9 cellular contexts compared by ENCODE assay signal in genomic region chr6:28280595-28281287, GRCh38. TPM values are rescaled to one million over a fixed set of nuclear protein-coding genes. Genes with fewer than 3 reads are reported as not detected.
DNase-seq lines count a peak whose midpoint lies in the region; ATAC-seq, FAIRE-seq and TF ChIP-seq lines count a peak whose summit lies in the region.
"Had no signal": no experiment of that assay in that cellular context is flagged by ENCODE, and none has a peak within 500 bp of the region (broad histone marks: within the 10 kb centered on the region; RNA-seq: fewer than 3 reads in every experiment).

No MANE protein-coding gene starts in this region.

- TF ChIP-seq CTCF in kidney epithelial cell (IDR thresholded peaks at IDR 0.05; ENCODE audit: insufficient read depth, low read length, poor library complexity, severe bottlenecking) = no peak
- no peak for TF ChIP-seq CTCF in thoracic aorta (IDR thresholded peaks at IDR 0.05)

- H3K9me3 ChIP-seq in thoracic aorta = no peaks in the 10 kb centered on the region

- FAIRE-seq in HTR-8/SVneo (lab: Jason Lieb, UNC) = no peak
- FAIRE-seq: D721Med had no signal

- peaks cover 5 to 12% of the 10 kb centered on the region in 2 donors for H3K4me1 ChIP-seq in thoracic aorta (ENCODE audit: control insufficient read depth in 1 of 2, low read depth in 2 of 2)

- ATAC-seq in thoracic aorta (ENCODE audit: insufficient number of reproducible peaks, low FRiP score, low read depth) (no peak), GM18520 (IDR thresholded peaks at IDR 0.05; ENCODE audit: unreplicated experiment) (no peak), GM19455 (IDR thresholded peaks at IDR 0.05; ENCODE audit: unreplicated experiment) (no peak)

- H3K27me3 ChIP-seq in kidney epithelial cell (ENCODE audit: control insufficient read depth, insufficient read depth, low read length) (no peaks in the 10 kb centered on the region), thoracic aorta (replicated peaks; ENCODE audit: insufficient read depth) (no peaks in the 10 kb centered on the region)

- H3K9me3 Mint-ChIP-seq in activated CD4-positive, alpha-beta T cell treated with anti-CD3 and anti-CD28 coated beads, Interleukin-2, amount 10 ng/mL, durations not matched to agents 7 days and 5 days = peaks cover 6% of the 10 kb centered on the region
- no peaks in the 10 kb centered on the region for H3K9me3 Mint-ChIP-seq in activated naive CD8-positive, alpha-beta T cell (ENCODE audit: low read depth)

- no peak overlapping the region for H3K27ac ChIP-seq in thoracic aorta

- CTCF ChIA-PET in activated CD4-positive, alpha-beta T cell treated with anti-CD3 and anti-CD28 coated beads, Interleukin-2, amount 10 ng/mL, durations not matched to agents 7 days and 5 days (lab: Charles Lee) = interaction anchor here (1.0 to 1.1 kb wide), 3 partner anchors 13 to 101 kb away, joined by 3 to 4 read pairs (median 4); partner anchors contain the start of gene ZSCAN26

- H3K36me3 ChIP-seq in kidney epithelial cell (ENCODE audit: control insufficient read depth, insufficient read depth, low read length) (no peaks in the 10 kb centered on the region), thoracic aorta (peaks cover 26% of the 10 kb centered on the region)

- no peak overlapping the region for H3K27ac Mint-ChIP-seq in activated CD4-positive, alpha-beta T cell treated with anti-CD3 and anti-CD28 coated beads, Interleukin-2, amount 10 ng/mL, durations not matched to agents 7 days and 5 days
- no peak overlapping the region for H3K27ac Mint-ChIP-seq in activated naive CD8-positive, alpha-beta T cell

- peaks cover 7% of the 10 kb centered on the region for H3K27me3 Mint-ChIP-seq in activated CD4-positive, alpha-beta T cell treated with anti-CD3 and anti-CD28 coated beads, Interleukin-2, amount 10 ng/mL, durations not matched to agents 7 days and 5 days
- peaks cover 7% of the 10 kb centered on the region for H3K27me3 Mint-ChIP-seq in activated naive CD8-positive, alpha-beta T cell

- peak overlapping the region; percentile 68 for H3K4me3 ChIP-seq in kidney epithelial cell (ENCODE audit: low read depth, low read length)
- H3K4me3 ChIP-seq in thoracic aorta = peak overlapping the region; percentile 78

- POLR2A ChIA-PET in activated CD4-positive, alpha-beta T cell treated with anti-CD3 and anti-CD28 coated beads, Interleukin-2, amount 10 ng/mL, durations not matched to agents 7 days and 5 days (lab: Charles Lee) = no interaction called here

- peaks cover 24% of the 10 kb centered on the region for H3K36me3 Mint-ChIP-seq in activated CD4-positive, alpha-beta T cell treated with anti-CD3 and anti-CD28 coated beads, Interleukin-2, amount 10 ng/mL, durations not matched to agents 7 days and 5 days (ENCODE audit: low read depth)
- H3K36me3 Mint-ChIP-seq in activated naive CD8-positive, alpha-beta T cell = peaks cover 17% of the 10 kb centered on the region

- peak overlapping the region; percentile 76 for H3K4me3 Mint-ChIP-seq in activated CD4-positive, alpha-beta T cell treated with anti-CD3 and anti-CD28 coated beads, Interleukin-2, amount 10 ng/mL, durations not matched to agents 7 days and 5 days
- peak overlapping the region; percentile 85 for H3K4me3 Mint-ChIP-seq in activated naive CD8-positive, alpha-beta T cell

- DNase-seq in activated CD4-positive, alpha-beta T cell treated with anti-CD3 and anti-CD28 coated beads, Interleukin-2, amount 10 ng/mL, durations not matched to agents 7 days and 5 days = no peak
- DNase-seq in activated CD4-positive, alpha-beta T cell treated with anti-CD3 and anti-CD28 coated beads for 1 hour = no peak
- DNase-seq in kidney epithelial cell (ENCODE audit: low read depth) (no peak), thoracic aorta (ENCODE audit: low spot score) (no peak), HTR-8/SVneo (ENCODE audit: insufficient read length, low spot score) (no peak)

- peaks cover 16% of the 10 kb centered on the region for H3K4me1 Mint-ChIP-seq in activated CD4-positive, alpha-beta T cell treated with anti-CD3 and anti-CD28 coated beads, Interleukin-2, amount 10 ng/mL, durations not matched to agents 7 days and 5 days
- H3K4me1 Mint-ChIP-seq in activated naive CD8-positive, alpha-beta T cell (ENCODE audit: low read depth) = peaks cover 13% of the 10 kb centered on the region

RNA-seq across cellular contexts. Expression of gene PGBD1, which starts 0.6 kb away (rescaled TPM):
- total RNA-seq in activated CD4-positive, alpha-beta T cell treated with anti-CD3 and anti-CD28 coated beads, Interleukin-2, amount 10 ng/mL, durations not matched to agents 7 days and 5 days = 1 to 10 TPM; 1.5 to 1.7 TPM
- total RNA-seq in kidney epithelial cell (4.8 and 6.6 TPM in 2 replicates), thoracic aorta (1 to 10 TPM; 7.3 to 8.3 TPM)

RNA-seq across cellular contexts. Expression of gene ZSCAN26, which starts 13.8 kb away (rescaled TPM):
- 10 to 100 TPM in 1 of 2 experiments, 1 to 10 TPM in 1; 8.1 to 10.5 TPM for total RNA-seq in activated CD4-positive, alpha-beta T cell treated with anti-CD3 and anti-CD28 coated beads, Interleukin-2, amount 10 ng/mL, durations not matched to agents 7 days and 5 days
- total RNA-seq in kidney epithelial cell = 15.8 and 18.6 TPM in 2 replicates
- total RNA-seq in thoracic aorta = 10 to 100 TPM; 25.7 to 45.0 TPM

RNA-seq across cellular contexts. Expression of gene NKAPL, which starts 21.6 kb away (rescaled TPM):
- under 1 TPM in 1 of 2 experiments, not detected in 1; 0.12 TPM for total RNA-seq in activated CD4-positive, alpha-beta T cell treated with anti-CD3 and anti-CD28 coated beads, Interleukin-2, amount 10 ng/mL, durations not matched to agents 7 days and 5 days
- 1.0 and 1.1 TPM in 2 replicates for total RNA-seq in kidney epithelial cell
- total RNA-seq in thoracic aorta = 1 to 10 TPM in 1 of 2 donors, under 1 TPM in 1; 0.49 to 1.1 TPM

RNA-seq across cellular contexts. Expression of gene ZKSCAN4, which starts 28.7 kb away (rescaled TPM):
- total RNA-seq in activated CD4-positive, alpha-beta T cell treated with anti-CD3 and anti-CD28 coated beads, Interleukin-2, amount 10 ng/mL, durations not matched to agents 7 days and 5 days = 1 to 10 TPM; 6.5 to 7.5 TPM
- total RNA-seq in kidney epithelial cell = 3.8 and 4.4 TPM in 2 replicates
- 1 to 10 TPM; 2.3 to 2.4 TPM for total RNA-seq in thoracic aorta

RNA-seq across cellular contexts. Expression of gene ZSCAN31, which starts 55.2 kb away (rescaled TPM):
- total RNA-seq in activated CD4-positive, alpha-beta T cell treated with anti-CD3 and anti-CD28 coated beads, Interleukin-2, amount 10 ng/mL, durations not matched to agents 7 days and 5 days = under 1 TPM; 0.37 to 0.56 TPM
- total RNA-seq in kidney epithelial cell (4.0 and 5.6 TPM in 2 replicates), thoracic aorta (10 to 100 TPM in 1 of 2 donors, 1 to 10 TPM in 1; 4.2 to 15.4 TPM)
